Comparison of ENCODE assay signal across 10 cellular contexts in the genomic region with DNA sequence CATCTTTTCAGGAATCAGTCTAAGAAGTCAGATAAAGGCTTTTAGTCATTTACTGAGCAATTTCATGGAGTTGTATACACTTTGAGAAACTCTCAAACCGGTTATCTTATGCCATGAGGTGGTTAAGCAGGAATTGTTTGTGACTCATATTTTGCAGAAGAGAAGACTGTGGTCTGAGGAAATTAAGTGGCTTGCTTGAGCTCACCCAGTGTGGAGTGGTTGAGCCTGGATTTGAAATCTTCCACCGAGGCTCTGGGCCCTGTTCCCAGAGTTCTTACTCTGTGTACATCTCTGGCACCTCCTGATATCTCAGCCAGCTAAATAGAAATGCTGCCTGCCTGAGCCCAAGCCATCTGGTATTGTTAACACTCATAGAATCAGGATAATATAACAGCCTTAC. TPM values are rescaled to one million over a fixed set of nuclear protein-coding genes. Genes with fewer than 3 reads are reported as not detected.
A peak's percentile ranks its signal among the peaks of the same experiment; 100 is the strongest.
DNase-seq lines count a peak whose midpoint lies in the region; ATAC-seq, FAIRE-seq and TF ChIP-seq lines count a peak whose summit lies in the region.
"Had no signal": no experiment of that assay in that cellular context is flagged by ENCODE, and none has a peak within 500 bp of the region (broad histone marks: within the 10 kb centered on the region; RNA-seq: fewer than 3 reads in every experiment).

No MANE protein-coding gene starts in this region.

- H3K27me3 ChIP-seq in kidney epithelial cell (ENCODE audit: control insufficient read depth, insufficient read depth, low read length), result no peaks in the 10 kb centered on the region

- peaks cover 26 to 30% of the 10 kb centered on the region in 2 donors for H3K4me1 Mint-ChIP-seq in natural killer cell treated with Interleukin-12 subunit alpha and Interleukin-12 subunit beta and Interleukin-15 and Interleukin-18, amount 100 ng/mL, for 72 hours (ENCODE audit: low read depth in 2 of 2)
- H3K4me1 Mint-ChIP-seq in natural killer cell, result peaks cover 6 to 8% of the 10 kb centered on the region in 2 donors

- TF ChIP-seq CTCF in natural killer cell (IDR thresholded peaks at IDR 0.05) (no peak), kidney epithelial cell (IDR thresholded peaks at IDR 0.05; ENCODE audit: insufficient read depth, low read length, poor library complexity, severe bottlenecking) (no peak)

- peak overlapping the region in 1 of 2 donors; percentile 62 for H3K27ac Mint-ChIP-seq in natural killer cell treated with Interleukin-12 subunit alpha and Interleukin-12 subunit beta and Interleukin-15 and Interleukin-18, amount 100 ng/mL, for 72 hours
- no peak overlapping the region for H3K27ac Mint-ChIP-seq in natural killer cell

- ATAC-seq in natural killer cell treated with Interleukin-12 subunit alpha and Interleukin-12 subunit beta and Interleukin-15 and Interleukin-18, amount 100 ng/mL, for 72 hours, result peak; percentile 15 to 80
- no peak for ATAC-seq in natural killer cell

- no peaks in the 10 kb centered on the region for H3K9me3 Mint-ChIP-seq in natural killer cell treated with Interleukin-12 subunit alpha and Interleukin-12 subunit beta and Interleukin-15 and Interleukin-18, amount 100 ng/mL, for 72 hours
- H3K9me3 Mint-ChIP-seq in natural killer cell, result no peaks in the 10 kb centered on the region

- H3K27me3 Mint-ChIP-seq in natural killer cell treated with Interleukin-12 subunit alpha and Interleukin-12 subunit beta and Interleukin-15 and Interleukin-18, amount 100 ng/mL, for 72 hours, result peaks cover 0 to 3% of the 10 kb centered on the region in 2 donors
- H3K27me3 Mint-ChIP-seq in natural killer cell (ENCODE audit: low read depth in 2 of 2), result no peaks in the 10 kb centered on the region
- H3K27me3 Mint-ChIP-seq: brain had no signal

- no peak for DNase-seq in natural killer cell treated with Interleukin-12 subunit alpha and Interleukin-12 subunit beta and Interleukin-15 and Interleukin-18, amount 100 ng/mL, for 72 hours (ENCODE audit: low spot score)
- DNase-seq in natural killer cell, result no peak
- peak; percentile 100 for DNase-seq in amniotic epithelial cell (ENCODE audit: low read depth)
- DNase-seq in kidney epithelial cell (ENCODE audit: low read depth), result peak; percentile 64
- DNase-seq in DMS114 treated with DMSO at 0.1 percent for 48 hours (lab: John Stamatoyannopoulos, UW; ENCODE audit: unreplicated experiment), result no peak
- no peak for DNase-seq in retina
- no peak for DNase-seq in frontal cortex (ENCODE audit: low spot score in 2 of 2)
- no peak for DNase-seq in NK-92 (lab: John Stamatoyannopoulos, UW; ENCODE audit: unreplicated experiment)
- DNase-seq: KBM-7 had no signal

- no peaks in the 10 kb centered on the region for H3K36me3 ChIP-seq in kidney epithelial cell (ENCODE audit: control insufficient read depth, insufficient read depth, low read length)

- no peak overlapping the region for H3K4me3 Mint-ChIP-seq in natural killer cell treated with Interleukin-12 subunit alpha and Interleukin-12 subunit beta and Interleukin-15 and Interleukin-18, amount 100 ng/mL, for 72 hours
- no peak overlapping the region for H3K4me3 Mint-ChIP-seq in natural killer cell
- H3K4me3 Mint-ChIP-seq: brain had no signal

- intact Hi-C loops in natural killer cell (cut with micrococcal nuclease), result no loop called here

- no peak overlapping the region for H3K4me3 ChIP-seq in kidney epithelial cell (ENCODE audit: low read depth, low read length)

- H3K36me3 Mint-ChIP-seq in natural killer cell treated with Interleukin-12 subunit alpha and Interleukin-12 subunit beta and Interleukin-15 and Interleukin-18, amount 100 ng/mL, for 72 hours, result no peaks in the 10 kb centered on the region
- H3K36me3 Mint-ChIP-seq in natural killer cell, result no peaks in the 10 kb centered on the region
- H3K36me3 Mint-ChIP-seq: brain had no signal

- FAIRE-seq in frontal cortex (lab: Jason Lieb, UNC), result no peak

RNA-seq across cellular contexts. Expression of a gene that starts 37.8 kb away (rescaled TPM):
- 100 to 1,000 TPM in 1 of 2 donors, 10 to 100 TPM in 1; 67.8 to 158 TPM for total RNA-seq in natural killer cell treated with Interleukin-12 subunit alpha and Interleukin-12 subunit beta and Interleukin-15 and Interleukin-18, amount 100 ng/mL, for 72 hours
- total RNA-seq in natural killer cell (10 to 100 TPM; 41.0 to 59.0 (median 45.2) TPM), kidney epithelial cell (5.8 and 8.9 TPM in 2 replicates), frontal cortex (16.7 TPM)

Comparison
In these comparisons a context has a peak if more than half of its experiments do, and no peak if none do; other contexts are left out.
1. ATAC-seq: peak in natural killer cell treated with Interleukin-12 subunit alpha and Interleukin-12 subunit beta and Interleukin-15 and Interleukin-18, amount 100 ng/mL, for 72 hours (2 of 2); none in natural killer cell (0 of 3).
2. DNase-seq: peak in amniotic epithelial cell (single experiment) and kidney epithelial cell (single experiment); none in natural killer cell treated with Interleukin-12 subunit alpha and Interleukin-12 subunit beta and Interleukin-15 and Interleukin-18, amount 100 ng/mL, for 72 hours (single experiment), natural killer cell (single experiment), DMS114 treated with DMSO at 0.1 percent for 48 hours (single experiment), retina (single experiment), frontal cortex (0 of 2) and NK-92 (single experiment).